ENCODE assay signal across 14 cellular contexts in genomic region chr12:25332143-25332542, GRCh38.
A peak's percentile ranks its signal among the peaks of the same experiment; 100 is the strongest.
DNase-seq lines count a peak whose midpoint lies in the region; ATAC-seq and TF ChIP-seq lines count a peak whose summit lies in the region.
"Had no signal": no experiment of that assay in that cellular context is flagged by ENCODE, and none has a peak within 500 bp of the region (broad histone marks: within the 10 kb centered on the region; RNA-seq: fewer than 3 reads in every experiment).

No MANE protein-coding gene starts in this region.

- no peaks in the 10 kb centered on the region for H3K27me3 ChIP-seq in colonic mucosa
- H3K27me3 ChIP-seq: transverse colon had no signal

- no peak overlapping the region for H3K27ac Mint-ChIP-seq in stimulated activated naive CD8-positive, alpha-beta T cell treated with anti-CD3 and anti-CD28 coated beads, Interleukin-15, amount 100 ng/mL, for 72 hours
- H3K27ac Mint-ChIP-seq: dendritic cell treated with granulocyte-macrophage colony-stimulating factor and Interleukin-4, amounts not matched to agents 40 ng/mL and 50 ng/mL, for 4 days had no signal

- H3K27ac ChIP-seq in colonic mucosa, result no peak overlapping the region
- H3K27ac ChIP-seq: HL-60, psoas muscle, transverse colon had no signal

- H3K4me1 Mint-ChIP-seq in stimulated activated naive CD8-positive, alpha-beta T cell treated with anti-CD3 and anti-CD28 coated beads, Interleukin-15, amount 100 ng/mL, for 72 hours, result peaks cover 58% of the 10 kb centered on the region

- intact Hi-C loops in colonic mucosa (cut with DNase I), result no loop called here

- H3K4me3 Mint-ChIP-seq in stimulated activated naive CD8-positive, alpha-beta T cell treated with anti-CD3 and anti-CD28 coated beads, Interleukin-15, amount 100 ng/mL, for 72 hours, result peak overlapping the region in 1 of 2 donors; percentile 5
- H3K4me3 Mint-ChIP-seq: dendritic cell treated with granulocyte-macrophage colony-stimulating factor and Interleukin-4, amounts not matched to agents 40 ng/mL and 50 ng/mL, for 4 days had no signal

- no peak for DNase-seq in stimulated activated naive CD8-positive, alpha-beta T cell treated with anti-CD3 and anti-CD28 coated beads, Interleukin-15, amount 100 ng/mL, for 72 hours
- no peak for DNase-seq in stimulated activated naive CD8-positive, alpha-beta T cell treated with anti-CD3 and anti-CD28 coated beads, Interleukin-15, Interleukin-2, amounts not matched to agents 100 U/mL and 50 U/mL, for 24 hours
- DNase-seq in glomerular visceral epithelial cell (ENCODE audit: extremely low spot score) (no peak), putamen (ENCODE audit: low spot score) (no peak), colonic mucosa (no peak), DMS79 treated with DMSO at 0.1 percent for 48 hours (lab: John Stamatoyannopoulos, UW) (no peak)
- DNase-seq: activated effector memory CD4-positive, alpha-beta T cell treated with anti-CD3 and anti-CD28 coated beads, Interleukin-2, amount 50 U/mL, for 16 hours; psoas muscle; T-helper 9 cell; transverse colon had no signal

- TF ChIP-seq CTCF in colonic mucosa (IDR thresholded peaks at IDR 0.05), result no peak

- H3K36me3 ChIP-seq in colonic mucosa, result no peaks in the 10 kb centered on the region
- H3K36me3 ChIP-seq: transverse colon had no signal

- H3K9ac ChIP-seq in colonic mucosa (ENCODE audit: low read depth in 2 of 2, low read length in 2 of 2), result no peak overlapping the region

- H3K4me3 ChIP-seq in colonic mucosa, result no peak overlapping the region
- H3K4me3 ChIP-seq: psoas muscle, transverse colon had no signal

- no peaks in the 10 kb centered on the region for H3K27me3 Mint-ChIP-seq in stimulated activated naive CD8-positive, alpha-beta T cell treated with anti-CD3 and anti-CD28 coated beads, Interleukin-15, amount 100 ng/mL, for 72 hours
- H3K27me3 Mint-ChIP-seq: dendritic cell treated with granulocyte-macrophage colony-stimulating factor and Interleukin-4, amounts not matched to agents 40 ng/mL and 50 ng/mL, for 4 days had no signal

- H3K4me1 ChIP-seq in colonic mucosa, result no peaks in the 10 kb centered on the region

- no peaks in the 10 kb centered on the region for H3K9me3 ChIP-seq in colonic mucosa
- H3K9me3 ChIP-seq: psoas muscle, transverse colon had no signal

- peak; percentile 44 for ATAC-seq in stimulated activated naive CD8-positive, alpha-beta T cell treated with anti-CD3 and anti-CD28 coated beads, Interleukin-15, amount 100 ng/mL, for 72 hours
- no peak for ATAC-seq in stimulated activated naive CD8-positive, alpha-beta T cell treated with anti-CD3 and anti-CD28 coated beads, Interleukin-15, Interleukin-2, amounts not matched to agents 100 U/mL and 50 U/mL, for 24 hours
- ATAC-seq in HG02588 (IDR thresholded peaks at IDR 0.05; ENCODE audit: unreplicated experiment), result peak; percentile 84
- peak; percentile 75 for ATAC-seq in HG03354 (IDR thresholded peaks at IDR 0.05; ENCODE audit: poor library complexity, severe bottlenecking, unreplicated experiment)
- ATAC-seq: psoas muscle had no signal

- no peaks in the 10 kb centered on the region for H3K9me3 Mint-ChIP-seq in stimulated activated naive CD8-positive, alpha-beta T cell treated with anti-CD3 and anti-CD28 coated beads, Interleukin-15, amount 100 ng/mL, for 72 hours
- H3K9me3 Mint-ChIP-seq: dendritic cell treated with granulocyte-macrophage colony-stimulating factor and Interleukin-4, amounts not matched to agents 40 ng/mL and 50 ng/mL, for 4 days had no signal
